5 cellular contexts compared by ENCODE assay signal in genomic region chr3:155568295-155568694, GRCh38.
"Had no signal": no experiment of that assay in that cellular context is flagged by ENCODE, and none has a peak within 500 bp of the region (broad histone marks: within the 10 kb centered on the region; RNA-seq: fewer than 3 reads in every experiment).

No MANE protein-coding gene starts in this region.

- H3K9ac ChIP-seq: KMS-11 had no signal

- H3K4me2 ChIP-seq: KMS-11 had no signal

- H3K27ac ChIP-seq: HL-60, KMS-11 had no signal

- DNase-seq: IMR-90, KBM-7, KG1 had no signal
